ENCODE assay signal across 34 cellular contexts in the genomic region with DNA sequence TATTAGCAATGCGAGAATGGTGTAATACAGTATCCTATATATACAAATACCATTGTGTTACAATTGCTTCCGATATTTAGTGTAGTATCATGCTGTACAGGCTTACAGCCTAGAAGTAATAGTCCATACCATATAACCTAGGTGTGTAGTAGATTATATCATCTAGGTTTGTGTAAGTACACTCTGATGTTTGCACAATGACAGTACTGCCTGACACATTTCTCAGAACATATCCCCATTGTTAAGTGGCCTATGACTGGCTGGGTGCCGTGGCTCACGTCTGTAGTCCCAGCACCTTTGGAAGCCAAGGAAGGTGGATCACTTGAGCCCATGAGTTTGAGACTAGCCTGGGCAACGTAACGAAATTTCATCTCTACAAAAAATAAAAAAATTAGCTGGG.
"Had no signal": no experiment of that assay in that cellular context is flagged by ENCODE, and none has a peak within 500 bp of the region (broad histone marks: within the 10 kb centered on the region; RNA-seq: fewer than 3 reads in every experiment).

No MANE protein-coding gene starts in this region.

- H3K4me1 Mint-ChIP-seq: activated B cell treated with CpG ODN at 0.5 μM for 24 hours; activated CD8-positive, alpha-beta memory T cell treated with anti-CD3 and anti-CD28 coated beads, Interleukin-2, amount 10 ng/mL, durations not matched to agents 7 days and 5 days; activated naive CD4-positive, alpha-beta T cell treated with anti-CD3 and anti-CD28 coated beads, Interleukin-2, amount 50 U/mL, for 24 hours; activated naive CD8-positive, alpha-beta T cell treated with anti-CD3 and anti-CD28 coated beads for 36 hours; activated naive CD8-positive, alpha-beta T cell treated with anti-CD3 and anti-CD28 coated beads, Interleukin-2, amount 50 U/mL, for 24 hours; T-helper 17 cell had no signal

- ATAC-seq: activated CD4-positive, CD25-positive, alpha-beta regulatory T cell treated with anti-CD3 and anti-CD28 coated beads, Interleukin-2, amount 50 U/mL, for 24 hours; activated CD8-positive, alpha-beta memory T cell treated with anti-CD3 and anti-CD28 coated beads, Interleukin-2, amount 10 ng/mL, durations not matched to agents 7 days and 5 days; activated CD8-positive, alpha-beta T cell treated with anti-CD3 and anti-CD28 coated beads, Interleukin-2, amount 10 ng/mL, durations not matched to agents 7 days and 5 days; activated naive CD8-positive, alpha-beta T cell treated with anti-CD3 and anti-CD28 coated beads, Interleukin-2, amount 50 U/mL, for 24 hours; activated T-cell treated with anti-CD3 and anti-CD28 coated beads, Interleukin-2, amount 50 U/mL, for 72 hours; body of pancreas; esophagus mucosa; T-helper 17 cell had no signal

- H3K4me3 Mint-ChIP-seq: activated B cell treated with CpG ODN at 0.5 μM for 24 hours; activated CD4-positive, alpha-beta memory T cell treated with anti-CD3 and anti-CD28 coated beads for 36 hours; activated CD8-positive, alpha-beta memory T cell treated with anti-CD3 and anti-CD28 coated beads, Interleukin-2, amount 10 ng/mL, durations not matched to agents 7 days and 5 days; activated CD8-positive, alpha-beta T cell treated with anti-CD3 and anti-CD28 coated beads, Interleukin-2, amount 10 ng/mL, durations not matched to agents 7 days and 5 days; activated naive CD4-positive, alpha-beta T cell treated with anti-CD3 and anti-CD28 coated beads, Interleukin-2, amount 50 U/mL, for 24 hours; activated naive CD8-positive, alpha-beta T cell treated with anti-CD3 and anti-CD28 coated beads for 36 hours; activated naive CD8-positive, alpha-beta T cell treated with anti-CD3 and anti-CD28 coated beads, Interleukin-2, amount 50 U/mL, for 24 hours; activated T-cell treated with anti-CD3 and anti-CD28 coated beads, Interleukin-2, amount 50 U/mL, for 24 hours; activated T-cell treated with anti-CD3 and anti-CD28 coated beads, Interleukin-2, amount 50 U/mL, for 72 hours; dendritic cell treated with granulocyte-macrophage colony-stimulating factor and Interleukin-4, amounts not matched to agents 40 ng/mL and 50 ng/mL, for 4 days; endodermal cell; T-helper 17 cell; T-helper 2 cell treated with Interferon-gamma antibody and Interleukin-4, amounts not matched to agents 5 μg/mL and 100 μg/mL, for 36 hours had no signal

- FAIRE-seq: frontal cortex had no signal

- H3K27me3 Mint-ChIP-seq: activated B cell treated with CpG ODN at 0.5 μM for 24 hours; activated CD4-positive, alpha-beta memory T cell treated with anti-CD3 and anti-CD28 coated beads for 36 hours; activated CD8-positive, alpha-beta memory T cell treated with anti-CD3 and anti-CD28 coated beads, Interleukin-2, amount 10 ng/mL, durations not matched to agents 7 days and 5 days; activated naive CD4-positive, alpha-beta T cell treated with anti-CD3 and anti-CD28 coated beads, Interleukin-2, amount 50 U/mL, for 24 hours; activated naive CD8-positive, alpha-beta T cell treated with anti-CD3 and anti-CD28 coated beads for 36 hours; activated naive CD8-positive, alpha-beta T cell treated with anti-CD3 and anti-CD28 coated beads, Interleukin-2, amount 50 U/mL, for 24 hours; activated T-cell treated with anti-CD3 and anti-CD28 coated beads, Interleukin-2, amount 50 U/mL, for 24 hours; dendritic cell treated with granulocyte-macrophage colony-stimulating factor and Interleukin-4, amounts not matched to agents 40 ng/mL and 50 ng/mL, for 4 days; T-helper 17 cell had no signal

- H3K4me3 ChIP-seq: adrenal gland, body of pancreas, cardiac muscle cell, coronary artery, dorsolateral prefrontal cortex had no signal

- H3K27ac Mint-ChIP-seq: activated B cell treated with CpG ODN at 0.5 μM for 24 hours; activated CD4-positive, alpha-beta memory T cell treated with anti-CD3 and anti-CD28 coated beads for 36 hours; activated CD8-positive, alpha-beta memory T cell treated with anti-CD3 and anti-CD28 coated beads, Interleukin-2, amount 10 ng/mL, durations not matched to agents 7 days and 5 days; activated CD8-positive, alpha-beta T cell treated with anti-CD3 and anti-CD28 coated beads, Interleukin-2, amount 10 ng/mL, durations not matched to agents 7 days and 5 days; activated naive CD4-positive, alpha-beta T cell treated with anti-CD3 and anti-CD28 coated beads, Interleukin-2, amount 50 U/mL, for 24 hours; activated naive CD8-positive, alpha-beta T cell treated with anti-CD3 and anti-CD28 coated beads for 36 hours; activated naive CD8-positive, alpha-beta T cell treated with anti-CD3 and anti-CD28 coated beads, Interleukin-2, amount 50 U/mL, for 24 hours; activated T-cell treated with anti-CD3 and anti-CD28 coated beads, Interleukin-2, amount 50 U/mL, for 24 hours; activated T-cell treated with anti-CD3 and anti-CD28 coated beads, Interleukin-2, amount 50 U/mL, for 72 hours; dendritic cell treated with granulocyte-macrophage colony-stimulating factor and Interleukin-4, amounts not matched to agents 40 ng/mL and 50 ng/mL, for 4 days; endodermal cell; T-helper 17 cell; T-helper 2 cell treated with Interferon-gamma antibody and Interleukin-4, amounts not matched to agents 5 μg/mL and 100 μg/mL, for 36 hours had no signal

- H3K9me3 Mint-ChIP-seq: activated B cell treated with CpG ODN at 0.5 μM for 24 hours; activated CD4-positive, alpha-beta memory T cell treated with anti-CD3 and anti-CD28 coated beads for 36 hours; activated naive CD4-positive, alpha-beta T cell treated with anti-CD3 and anti-CD28 coated beads, Interleukin-2, amount 50 U/mL, for 24 hours; activated naive CD8-positive, alpha-beta T cell treated with anti-CD3 and anti-CD28 coated beads for 36 hours; activated naive CD8-positive, alpha-beta T cell treated with anti-CD3 and anti-CD28 coated beads, Interleukin-2, amount 50 U/mL, for 24 hours; activated T-cell treated with anti-CD3 and anti-CD28 coated beads, Interleukin-2, amount 50 U/mL, for 24 hours; activated T-cell treated with anti-CD3 and anti-CD28 coated beads, Interleukin-2, amount 50 U/mL, for 72 hours; dendritic cell treated with granulocyte-macrophage colony-stimulating factor and Interleukin-4, amounts not matched to agents 40 ng/mL and 50 ng/mL, for 4 days; T-helper 2 cell treated with Interferon-gamma antibody and Interleukin-4, amounts not matched to agents 5 μg/mL and 100 μg/mL, for 36 hours had no signal

- H3K36me3 ChIP-seq: adrenal gland, cardiac muscle cell, WERI-Rb-1 had no signal

- DNase-seq: activated B cell treated with CpG ODN at 0.5 μM for 24 hours; activated CD4-positive, alpha-beta memory T cell treated with anti-CD3 and anti-CD28 coated beads for 36 hours; activated CD4-positive, alpha-beta T cell treated with anti-CD3 and anti-CD28 coated beads for 48 hours; activated CD8-positive, alpha-beta memory T cell treated with anti-CD3 and anti-CD28 coated beads, Interleukin-2, amount 10 ng/mL, durations not matched to agents 7 days and 5 days; activated CD8-positive, alpha-beta memory T cell treated with anti-CD3 and anti-CD28 coated beads, Interleukin-2, amount 50 U/mL, for 4 hours; activated CD8-positive, alpha-beta T cell treated with anti-CD3 and anti-CD28 coated beads, Interleukin-2, amount 10 ng/mL, durations not matched to agents 7 days and 5 days; activated gamma-delta T cell; activated naive CD4-positive, alpha-beta T cell treated with Interleukin-2 at 50 U/mL for 16 hours; activated naive CD8-positive, alpha-beta T cell treated with anti-CD3 and anti-CD28 coated beads for 36 hours; activated naive CD8-positive, alpha-beta T cell treated with anti-CD3 and anti-CD28 coated beads, Interleukin-2, amount 50 U/mL, for 24 hours; activated T-cell treated with anti-CD3 and anti-CD28 coated beads, Interleukin-2, amount 50 U/mL, for 24 hours; activated T-cell treated with anti-CD3 and anti-CD28 coated beads, Interleukin-2, amount 50 U/mL, for 72 hours; adrenal gland; amygdala; aorta; body of pancreas; central memory CD4-positive, alpha-beta T cell; dorsolateral prefrontal cortex; effector memory CD4-positive, alpha-beta T cell; endodermal cell; foreskin fibroblast; head of caudate nucleus; T-helper 1 cell; T-helper 17 cell; T1000; WERI-Rb-1 had no signal

- H3K27me3 ChIP-seq: adrenal gland, body of pancreas, cardiac muscle cell, dorsolateral prefrontal cortex had no signal
